ENCODE assay signal across 19 cellular contexts in genomic region chr11:16217631-16218030, GRCh38.
A peak's percentile ranks its signal among the peaks of the same experiment; 100 is the strongest.
DNase-seq lines count a peak whose midpoint lies in the region; ATAC-seq, FAIRE-seq and TF ChIP-seq lines count a peak whose summit lies in the region.
"Had no signal": no experiment of that assay in that cellular context is flagged by ENCODE, and none has a peak within 500 bp of the region (broad histone marks: within the 10 kb centered on the region; RNA-seq: fewer than 3 reads in every experiment).

No MANE protein-coding gene starts in this region.

- H4K20me1 ChIP-seq in fibroblast of lung (ENCODE audit: control insufficient read depth, extremely low read depth, insufficient read depth, low read length), result no peaks in the 10 kb centered on the region

- H3K9me3 ChIP-seq in SJCRH30 (replicated peaks), result no peaks in the 10 kb centered on the region
- no peaks in the 10 kb centered on the region for H3K9me3 ChIP-seq in fibroblast of lung (ENCODE audit: control insufficient read depth, insufficient read depth, low read depth, low read length)

- no peak overlapping the region for H3K4me2 ChIP-seq in fibroblast of lung (ENCODE audit: extremely low read depth, insufficient read depth, low read length)

- H3K79me2 ChIP-seq in fibroblast of lung (ENCODE audit: control insufficient read depth, insufficient read depth, low read length), result no peaks in the 10 kb centered on the region

- H3K27ac ChIP-seq in SJCRH30, result no peak overlapping the region
- no peak overlapping the region for H3K27ac ChIP-seq in fibroblast of lung (ENCODE audit: insufficient read depth, low read length)
- H3K27ac ChIP-seq: 22Rv1, HL-60 had no signal

- ATAC-seq in HG02884 (IDR thresholded peaks at IDR 0.05; ENCODE audit: unreplicated experiment), result no peak
- ATAC-seq in left cardiac atrium, result no peak
- ATAC-seq: CD8-positive, alpha-beta T cell had no signal

- DNase-seq in NCI-H748 (lab: John Stamatoyannopoulos, UW; ENCODE audit: unreplicated experiment), result peak; percentile 54
- no peak for DNase-seq in NCI-H748 treated with DMSO at 0.1 percent for 48 hours (lab: John Stamatoyannopoulos, UW)
- peak; percentile 20 to 59 for DNase-seq in SJCRH30
- peak; percentile 7 to 70 for DNase-seq in fibroblast of lung (ENCODE audit: low read depth in 2 of 2)
- DNase-seq in HTR-8/SVneo (ENCODE audit: insufficient read length, low spot score), result no peak
- no peak for DNase-seq in left cardiac atrium
- DNase-seq: CD8-positive, alpha-beta T cell; COR-L47; DMS153; DND-41; GF-D8; HCEC 1CT; HFFc6 had no signal

- H3K27me3 ChIP-seq in SJCRH30 (no peaks in the 10 kb centered on the region), fibroblast of lung (ENCODE audit: control insufficient read depth, insufficient read depth, low read length) (no peaks in the 10 kb centered on the region)

- H2AFZ ChIP-seq in fibroblast of lung (ENCODE audit: low read length), result no peak overlapping the region

- FAIRE-seq in HTR-8/SVneo (lab: Jason Lieb, UNC), result no peak
- FAIRE-seq: D721Med, GM19239, H1 had no signal

- H3K36me3 ChIP-seq in SJCRH30 (no peaks in the 10 kb centered on the region), fibroblast of lung (ENCODE audit: control insufficient read depth, insufficient read depth, low read length) (no peaks in the 10 kb centered on the region)

- H3K4me1 ChIP-seq in SJCRH30 (0 out of 2 replicates have a peak, but pooled peaks cover 6% of the 10 kb centered on the region), fibroblast of lung (ENCODE audit: control insufficient read depth, extremely low read depth, insufficient read depth, low read length) (no peaks in the 10 kb centered on the region)

- no peak overlapping the region for H3K9ac ChIP-seq in fibroblast of lung (ENCODE audit: insufficient read depth, low read length)

- intact Hi-C loops in left cardiac atrium (cut with DNase I), result no loop called here

- H3K4me3 ChIP-seq in SJCRH30 (no peak overlapping the region), fibroblast of lung (replicated peaks in 1 of 4; ENCODE audit: control extremely low read depth in 1 of 4, insufficient read depth in 1 of 4, low read depth in 3 of 4, low read length in 4 of 4) (no peak overlapping the region)

- TF ChIP-seq CTCF in fibroblast of lung (conservative IDR thresholded peaks at IDR 0.05 in 1 of 2, IDR thresholded peaks at IDR 0.05 in 1 of 2; ENCODE audit: low read depth in 1 of 2, low read length in 2 of 2), result no peak

Comparison
In these comparisons a context has a peak if more than half of its experiments do, and no peak if none do; other contexts are left out.
1. DNase-seq: peak in NCI-H748 (single experiment), SJCRH30 (2 of 2) and fibroblast of lung (2 of 2); none in NCI-H748 treated with DMSO at 0.1 percent for 48 hours (single experiment), HTR-8/SVneo (single experiment) and left cardiac atrium (single experiment).